17 cellular contexts compared by ENCODE assay signal in genomic region chr2:104432972-104433371, GRCh38.
"Had no signal": no experiment of that assay in that cellular context is flagged by ENCODE, and none has a peak within 500 bp of the region (broad histone marks: within the 10 kb centered on the region; RNA-seq: fewer than 3 reads in every experiment).

No MANE protein-coding gene starts in this region.

- DNase-seq: activated effector memory CD4-positive, alpha-beta T cell treated with Interleukin-2 at 50 U/mL for 16 hours; colonic mucosa; effector CD4-positive, alpha-beta T cell; foreskin melanocyte; heart left ventricle; left lung; retina; stimulated activated CD4-positive, alpha-beta T cell treated with anti-CD3 and anti-CD28 coated beads, Interleukin-4, amount 100 ng/mL, for 24 hours; stomach; T-helper 2 cell; tibial artery; uterus had no signal

- H3K9me3 ChIP-seq: colonic mucosa, heart left ventricle, left lung, stomach, tibial artery, uterus had no signal

- H3K4me3 ChIP-seq: cardiac muscle cell, colonic mucosa, heart left ventricle, left lung, stomach, tibial artery, uterus had no signal

- H3K79me2 ChIP-seq: parathyroid adenoma had no signal

- H3K4me1 ChIP-seq: colonic mucosa, heart left ventricle, parathyroid adenoma, stomach, uterus had no signal

- H3K27ac Mint-ChIP-seq: activated naive CD8-positive, alpha-beta T cell; memory B cell had no signal

- ATAC-seq: activated CD4-positive, CD25-positive, alpha-beta regulatory T cell treated with anti-CD3 and anti-CD28 coated beads, Interleukin-2, amount 50 U/mL, for 24 hours; heart left ventricle; left lung had no signal

- H3K36me3 ChIP-seq: cardiac muscle cell, colonic mucosa, heart left ventricle, left lung, stomach, tibial artery, uterus had no signal

- H3K4me3 Mint-ChIP-seq: activated naive CD8-positive, alpha-beta T cell had no signal

- H3K27me3 ChIP-seq: cardiac muscle cell, colonic mucosa, stomach, tibial artery had no signal

- H2AFZ ChIP-seq: parathyroid adenoma had no signal

- H3K27ac ChIP-seq: cardiac muscle cell, colonic mucosa, heart left ventricle, left lung, parathyroid adenoma, stomach, tibial artery, uterus had no signal

- H3K9me3 Mint-ChIP-seq: memory B cell had no signal

- H3K9ac ChIP-seq: parathyroid adenoma had no signal

- H3K36me3 Mint-ChIP-seq: activated naive CD8-positive, alpha-beta T cell; memory B cell had no signal
